ENCODE assay signal across 10 cellular contexts in the genomic region with DNA sequence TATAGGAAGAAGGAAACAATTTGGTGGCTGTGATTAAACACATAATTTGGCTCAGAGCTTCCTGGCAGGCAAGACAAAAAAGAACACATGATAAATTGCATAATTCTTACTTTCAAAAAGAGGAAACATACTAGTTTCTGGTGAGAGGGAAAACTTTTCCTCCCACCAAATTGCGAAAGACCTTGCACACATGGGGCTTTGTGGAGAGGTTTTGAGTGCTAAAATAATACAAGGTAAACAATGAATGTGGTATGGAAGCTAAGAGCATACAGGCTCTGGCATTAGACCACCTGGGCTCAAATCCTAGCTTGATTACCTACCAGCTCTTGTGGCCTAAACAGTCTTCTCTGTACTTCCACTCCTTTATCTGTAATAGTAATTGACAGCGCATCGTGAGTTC.
DNase-seq lines count a peak whose midpoint lies in the region; ATAC-seq, FAIRE-seq and TF ChIP-seq lines count a peak whose summit lies in the region.
"Had no signal": no experiment of that assay in that cellular context is flagged by ENCODE, and none has a peak within 500 bp of the region (broad histone marks: within the 10 kb centered on the region; RNA-seq: fewer than 3 reads in every experiment).

No MANE protein-coding gene starts in this region.

- H3K4me1 Mint-ChIP-seq in chondrocyte (ENCODE audit: low read depth), result peaks cover 46% of the 10 kb centered on the region
- H3K4me1 Mint-ChIP-seq: activated CD8-positive, alpha-beta memory T cell treated with anti-CD3 and anti-CD28 coated beads, Interleukin-2, amount 10 ng/mL, durations not matched to agents 7 days and 5 days had no signal

- H3K36me3 ChIP-seq in endothelial cell of umbilical vein (ENCODE audit: control insufficient read depth in 2 of 2, extremely low read depth in 1 of 2, insufficient read depth in 2 of 2, low read length in 2 of 2), result no peaks in the 10 kb centered on the region
- no peaks in the 10 kb centered on the region for H3K36me3 ChIP-seq in mucosa of descending colon (ENCODE audit: low read depth)
- H3K36me3 ChIP-seq: BE2C had no signal

- ATAC-seq in mucosa of descending colon (peak; percentile 39), HG03521 (IDR thresholded peaks at IDR 0.05; ENCODE audit: unreplicated experiment) (no peak)
- ATAC-seq: activated CD8-positive, alpha-beta memory T cell treated with anti-CD3 and anti-CD28 coated beads, Interleukin-2, amount 10 ng/mL, durations not matched to agents 7 days and 5 days had no signal

- dilution Hi-C loops in endothelial cell of umbilical vein (cut with MboI; ENCODE audit: extremely low pct_ligation_motif_present, low sequenced_read_pairs), result no loop called here

- no peaks in the 10 kb centered on the region for H3K27me3 Mint-ChIP-seq in chondrocyte (ENCODE audit: low read depth)
- H3K27me3 Mint-ChIP-seq: activated CD8-positive, alpha-beta memory T cell treated with anti-CD3 and anti-CD28 coated beads, Interleukin-2, amount 10 ng/mL, durations not matched to agents 7 days and 5 days had no signal

- intact Hi-C loops in endothelial cell of umbilical vein (cut with micrococcal nuclease) (loop anchor here (10.0 kb wide), 1 partner anchor 250 kb away; no protein-coding TSS in a partner anchor), mucosa of descending colon (cut with DNase I, micrococcal nuclease) (no loop called here)

- H3K4me1 ChIP-seq in endothelial cell of umbilical vein (ENCODE audit: control insufficient read depth, extremely low read depth, insufficient read depth, low read length) (peaks cover 34% of the 10 kb centered on the region), mucosa of descending colon (ENCODE audit: low read depth) (peaks cover 6% of the 10 kb centered on the region)
- H3K4me1 ChIP-seq: BE2C had no signal

- H3K4me3 ChIP-seq in endothelial cell of umbilical vein (replicated peaks in 1 of 3; ENCODE audit: insufficient read depth in 1 of 3, low read depth in 1 of 3, low read length in 3 of 3), result no peak overlapping the region
- H3K4me3 ChIP-seq in mucosa of descending colon, result no peak overlapping the region

- no peak for FAIRE-seq in endothelial cell of umbilical vein (lab: Jason Lieb, UNC)
- FAIRE-seq in HTR-8/SVneo (lab: Jason Lieb, UNC), result no peak

- POLR2A ChIA-PET in endothelial cell of umbilical vein (lab: Charles Lee), result no interaction called here

- no peaks in the 10 kb centered on the region for H3K9me1 ChIP-seq in endothelial cell of umbilical vein (replicated peaks; ENCODE audit: control insufficient read depth, extremely low read depth, insufficient read depth, low read length)

- no peak for TF ChIP-seq POLR2A in endothelial cell of umbilical vein (IDR thresholded peaks at IDR 0.05; ENCODE audit: low read depth, low read length)

- H3K36me3 Mint-ChIP-seq in chondrocyte (ENCODE audit: low read depth), result peaks cover 8% of the 10 kb centered on the region
- H3K36me3 Mint-ChIP-seq: activated CD8-positive, alpha-beta memory T cell treated with anti-CD3 and anti-CD28 coated beads, Interleukin-2, amount 10 ng/mL, durations not matched to agents 7 days and 5 days had no signal

- CTCF ChIA-PET in endothelial cell of umbilical vein (lab: Charles Lee), result interaction anchor here (0.7 to 2.9 kb wide), 6 partner anchors 13 to 896 kb away, joined by 3 to 7 read pairs (median 4); no protein-coding TSS in a partner anchor

- no peaks in the 10 kb centered on the region for H3K9me3 ChIP-seq in endothelial cell of umbilical vein (replicated peaks; ENCODE audit: control insufficient read depth, insufficient read depth, low read length)
- H3K9me3 ChIP-seq in mucosa of descending colon, result no peaks in the 10 kb centered on the region
- H3K9me3 ChIP-seq: BE2C had no signal

- BruUV-seq in endothelial cell of umbilical vein (replicated peaks; lab: Mats Ljungman, UMichigan), result no TSS peak

- DNase-seq in AML-193 (lab: John Stamatoyannopoulos, UW) (peak; percentile 95 to 97), NCI-H510A (lab: John Stamatoyannopoulos, UW) (peak; percentile 50), endothelial cell of umbilical vein (ENCODE audit: low read depth, low spot score) (peak; percentile 83), mucosa of descending colon (no peak), chondrocyte (ENCODE audit: low spot score) (no peak), HTR-8/SVneo (ENCODE audit: insufficient read length, low spot score) (no peak), amygdala (lab: John Stamatoyannopoulos, UW) (no peak)
- DNase-seq: activated CD8-positive, alpha-beta memory T cell treated with anti-CD3 and anti-CD28 coated beads, Interleukin-2, amount 10 ng/mL, durations not matched to agents 7 days and 5 days; BE2C had no signal

- no peak overlapping the region for H3K27ac Mint-ChIP-seq in chondrocyte (ENCODE audit: unreplicated experiment)
- H3K27ac Mint-ChIP-seq: activated CD8-positive, alpha-beta memory T cell treated with anti-CD3 and anti-CD28 coated beads, Interleukin-2, amount 10 ng/mL, durations not matched to agents 7 days and 5 days had no signal

- H2AFZ ChIP-seq in endothelial cell of umbilical vein (ENCODE audit: low read depth, low read length), result no peak overlapping the region

- peaks cover 6% of the 10 kb centered on the region for H3K9me3 Mint-ChIP-seq in chondrocyte (ENCODE audit: low read depth)

- no peaks in the 10 kb centered on the region for H4K20me1 ChIP-seq in endothelial cell of umbilical vein (replicated peaks; ENCODE audit: control insufficient read depth, extremely low read depth, insufficient read depth, low read length)

- no peak for TF ChIP-seq CTCF in endothelial cell of umbilical vein (IDR thresholded peaks at IDR 0.05; ENCODE audit: extremely low read depth in 1 of 2, insufficient read depth in 1 of 2, low read depth in 1 of 2, low read length in 2 of 2)
- TF ChIP-seq CTCF in mucosa of descending colon (IDR thresholded peaks at IDR 0.05), result no peak
- TF ChIP-seq CTCF in chondrocyte (IDR thresholded peaks at IDR 0.05), result no peak

- H3K27me3 ChIP-seq in endothelial cell of umbilical vein (ENCODE audit: control insufficient read depth in 2 of 2, insufficient read depth in 2 of 2, low read length in 2 of 2), result no peaks in the 10 kb centered on the region
- H3K27me3 ChIP-seq: BE2C had no signal

- no peak overlapping the region for H3K4me2 ChIP-seq in endothelial cell of umbilical vein (ENCODE audit: insufficient read depth, low read length)

- no peaks in the 10 kb centered on the region for H3K79me2 ChIP-seq in endothelial cell of umbilical vein (ENCODE audit: control insufficient read depth, insufficient read depth, low read length)

- no peak overlapping the region for H3K4me3 Mint-ChIP-seq in chondrocyte (ENCODE audit: unreplicated experiment)
- H3K4me3 Mint-ChIP-seq: activated CD8-positive, alpha-beta memory T cell treated with anti-CD3 and anti-CD28 coated beads, Interleukin-2, amount 10 ng/mL, durations not matched to agents 7 days and 5 days had no signal

- H3K9ac ChIP-seq in endothelial cell of umbilical vein (replicated peaks; ENCODE audit: extremely low read depth, insufficient read depth, low read length), result no peak overlapping the region

- H3K27ac ChIP-seq in endothelial cell of umbilical vein (ENCODE audit: insufficient read depth, low read depth, low read length), result no peak overlapping the region

TF ChIP-seq in endothelial cell of umbilical vein, 7 proteins besides CTCF, POLR2A, EP300 and RAD21:
- TF ChIP-seq POLR2AphosphoS5 (IDR thresholded peaks at IDR 0.05; ENCODE audit: insufficient read depth, low read depth, low read length) (no peak), MAX (IDR thresholded peaks at IDR 0.05; ENCODE audit: insufficient read depth, insufficient read length) (no peak), EZH2 (IDR thresholded peaks at IDR 0.05; ENCODE audit: borderline replicate concordance, low read depth, low read length, severe bottlenecking) (no peak), GATA2 (IDR thresholded peaks at IDR 0.05; ENCODE audit: insufficient read depth, insufficient read length, low read depth, low read length) (no peak), JUN (IDR thresholded peaks at IDR 0.05; ENCODE audit: borderline replicate concordance, insufficient read depth, insufficient read length, low read depth) (no peak), MYC (IDR thresholded peaks at IDR 0.05; ENCODE audit: low read depth, low read length) (no peak), FOS (IDR thresholded peaks at IDR 0.05; ENCODE audit: borderline replicate concordance, insufficient read depth, low read length) (no peak)

Comparison
In these comparisons a context has a peak if more than half of its experiments do, and no peak if none do; other contexts are left out.
1. DNase-seq: peak in AML-193 (2 of 2), NCI-H510A (single experiment) and endothelial cell of umbilical vein (single experiment); none in mucosa of descending colon (0 of 3), chondrocyte (single experiment), HTR-8/SVneo (single experiment) and amygdala (0 of 56).